ENCODE assay signal across 19 cellular contexts in genomic region chr12:34204830-34205285, GRCh38.
A peak's percentile ranks its signal among the peaks of the same experiment; 100 is the strongest.
DNase-seq lines count a peak whose midpoint lies in the region; ATAC-seq and TF ChIP-seq lines count a peak whose summit lies in the region.
"Had no signal": no experiment of that assay in that cellular context is flagged by ENCODE, and none has a peak within 500 bp of the region (broad histone marks: within the 10 kb centered on the region; RNA-seq: fewer than 3 reads in every experiment).

No MANE protein-coding gene starts in this region.

- H3K27ac ChIP-seq in BLaER1 treated with 17β-estradiol and CSF1 and Interleukin-3, amounts not matched to agents 10 nM and 100 nM = no peak overlapping the region
- no peak overlapping the region for H3K27ac ChIP-seq in psoas muscle
- no peak overlapping the region for H3K27ac ChIP-seq in coronary artery
- H3K27ac ChIP-seq: C4-2B, Peyer's patch, SJCRH30 had no signal

- intact Hi-C loops in psoas muscle (cut with DNase I) = no loop called here
- intact Hi-C loops in mucosa of descending colon (cut with DNase I, micrococcal nuclease) = no loop called here

- no peak overlapping the region for H3K4me3 ChIP-seq in BLaER1 treated with 17β-estradiol and CSF1 and Interleukin-3, amounts not matched to agents 10 nM and 100 nM
- H3K4me3 ChIP-seq in psoas muscle (no peak overlapping the region), mucosa of descending colon (no peak overlapping the region), coronary artery (no peak overlapping the region)
- H3K4me3 ChIP-seq: MG63, Peyer's patch, SJCRH30 had no signal

- H3K4me1 ChIP-seq in BLaER1 treated with 17β-estradiol and CSF1 and Interleukin-3, amounts not matched to agents 10 nM and 100 nM = peaks cover 0 to 20% (median 16%) of the 10 kb centered on the region in 10 experiments; a peak in 16 of 20 replicates
- no peaks in the 10 kb centered on the region for H3K4me1 ChIP-seq in psoas muscle
- H3K4me1 ChIP-seq in mucosa of descending colon (ENCODE audit: low read depth) = no peaks in the 10 kb centered on the region
- H3K4me1 ChIP-seq: Peyer's patch, SJCRH30 had no signal

- 71 to 80% (median 78%) methylated on average over 12 of the region's 12 CpGs for WGBS in psoas muscle, 3 donors

- H3K4me3 Mint-ChIP-seq in IgD-negative memory B cell = peak overlapping the region in 3 of 4 donors; percentile 1 to 79 (median 26)
- peak overlapping the region; percentile 0 for H3K4me3 Mint-ChIP-seq in memory B cell
- H3K4me3 Mint-ChIP-seq: CD8-positive, alpha-beta memory T cell had no signal

- peak overlapping the region; percentile 19 to 70 (median 52); a peak in 19 of 22 replicates for H3K4me2 ChIP-seq in BLaER1 treated with 17β-estradiol and CSF1 and Interleukin-3, amounts not matched to agents 10 nM and 100 nM

- peaks cover 0 to 2% (median 0%) of the 10 kb centered on the region in 3 donors for H3K9me3 Mint-ChIP-seq in IgD-negative memory B cell
- H3K9me3 Mint-ChIP-seq in memory B cell = peaks cover 3% of the 10 kb centered on the region

- H3K27me3 ChIP-seq in BLaER1 treated with 17β-estradiol and CSF1 and Interleukin-3, amounts not matched to agents 10 nM and 100 nM = no peaks in the 10 kb centered on the region
- H3K27me3 ChIP-seq in psoas muscle (ENCODE audit: insufficient read depth in 3 of 3, low read length in 2 of 3) = no peaks in the 10 kb centered on the region
- H3K27me3 ChIP-seq: MG63, Peyer's patch, SJCRH30 had no signal

- H3K9ac ChIP-seq in BLaER1 treated with 17β-estradiol and CSF1 and Interleukin-3, amounts not matched to agents 10 nM and 100 nM = no peak overlapping the region

- TF ChIP-seq CTCF in psoas muscle (IDR thresholded peaks at IDR 0.05) = no peak
- no peak for TF ChIP-seq CTCF in mucosa of descending colon (IDR thresholded peaks at IDR 0.05)
- TF ChIP-seq CTCF in coronary artery (IDR thresholded peaks at IDR 0.05) = no peak

- DNase-seq in memory B cell (ENCODE audit: low spot score in 2 of 2) = no peak
- no peak for DNase-seq in stimulated activated naive CD8-positive, alpha-beta T cell treated with anti-CD3 and anti-CD28 coated beads, Interleukin-15, Interleukin-2, amounts not matched to agents 100 U/mL and 50 U/mL, for 24 hours
- no peak for DNase-seq in psoas muscle
- no peak for DNase-seq in mucosa of descending colon
- DNase-seq in coronary artery (ENCODE audit: low spot score) = no peak
- DNase-seq: Calu3; CD8-positive, alpha-beta memory T cell; DMS153; MG63; NCI-H1417 treated with DMSO at 0.1 percent for 48 hours; NCI-H187; NCI-H226; NCI-H524 treated with DMSO at 0.1 percent for 48 hours; NCI-H82; Peyer's patch had no signal

- H3K36me3 Mint-ChIP-seq in IgD-negative memory B cell (peaks cover 2% of the 10 kb centered on the region), memory B cell (no peaks in the 10 kb centered on the region)
- H3K36me3 Mint-ChIP-seq: CD8-positive, alpha-beta memory T cell had no signal

- no peak overlapping the region for H3K27ac Mint-ChIP-seq in IgD-negative memory B cell
- H3K27ac Mint-ChIP-seq in memory B cell = no peak overlapping the region

- no peaks in the 10 kb centered on the region for H3K9me3 ChIP-seq in BLaER1 treated with 17β-estradiol and CSF1 and Interleukin-3, amounts not matched to agents 10 nM and 100 nM (replicated peaks in 1 of 11)
- H3K9me3 ChIP-seq in psoas muscle (no peaks in the 10 kb centered on the region), mucosa of descending colon (peaks cover 40% of the 10 kb centered on the region)
- H3K9me3 ChIP-seq: MG63, SJCRH30 had no signal

- no peaks in the 10 kb centered on the region for H3K36me3 ChIP-seq in BLaER1 treated with 17β-estradiol and CSF1 and Interleukin-3, amounts not matched to agents 10 nM and 100 nM
- H3K36me3 ChIP-seq in psoas muscle (ENCODE audit: insufficient read depth in 1 of 2, low read depth in 1 of 2) (no peaks in the 10 kb centered on the region), mucosa of descending colon (ENCODE audit: low read depth) (no peaks in the 10 kb centered on the region)
- H3K36me3 ChIP-seq: MG63, Peyer's patch, SJCRH30 had no signal

- H3K27me3 Mint-ChIP-seq in IgD-negative memory B cell = no peaks in the 10 kb centered on the region
- H3K27me3 Mint-ChIP-seq in memory B cell = peaks cover 2% of the 10 kb centered on the region

- ATAC-seq in memory B cell (ENCODE audit: low read depth) = peak; percentile 55
- ATAC-seq in stimulated activated naive CD8-positive, alpha-beta T cell treated with anti-CD3 and anti-CD28 coated beads, Interleukin-15, Interleukin-2, amounts not matched to agents 100 U/mL and 50 U/mL, for 24 hours = peak; percentile 17
- ATAC-seq in psoas muscle = no peak
- ATAC-seq in mucosa of descending colon = no peak

- H3K4me1 Mint-ChIP-seq in IgD-negative memory B cell (peaks cover 0 to 7% (median 4%) of the 10 kb centered on the region in 3 donors), memory B cell (peaks cover 7% of the 10 kb centered on the region)

- H4K20me1 ChIP-seq in BLaER1 treated with 17β-estradiol and CSF1 and Interleukin-3, amounts not matched to agents 10 nM and 100 nM = no peaks in the 10 kb centered on the region

Comparison
In these comparisons a context has a peak if more than half of its experiments do, and no peak if none do; other contexts are left out.
1. ATAC-seq: peak in memory B cell (single experiment) and stimulated activated naive CD8-positive, alpha-beta T cell treated with anti-CD3 and anti-CD28 coated beads, Interleukin-15, Interleukin-2, amounts not matched to agents 100 U/mL and 50 U/mL, for 24 hours (single experiment); none in psoas muscle (0 of 4) and mucosa of descending colon (single experiment).